ENCODE assay signal across 10 cellular contexts in genomic region chr20:19890358-19891117, GRCh38.
DNase-seq lines count a peak whose midpoint lies in the region; ATAC-seq, FAIRE-seq and TF ChIP-seq lines count a peak whose summit lies in the region.
"Had no signal": no experiment of that assay in that cellular context is flagged by ENCODE, and none has a peak within 500 bp of the region (broad histone marks: within the 10 kb centered on the region; RNA-seq: fewer than 3 reads in every experiment).

No MANE protein-coding gene starts in this region.

- H3K27ac ChIP-seq in right cardiac atrium (ENCODE audit: low read length) (no peak overlapping the region), astrocyte (ENCODE audit: low read depth, low read length) (no peak overlapping the region), vagina (peak overlapping the region; percentile 85)

- peaks cover 23% of the 10 kb centered on the region for H3K4me1 ChIP-seq in right cardiac atrium (ENCODE audit: control insufficient read depth, insufficient read depth, low read length)
- peaks cover 32% of the 10 kb centered on the region for H3K4me1 ChIP-seq in astrocyte (ENCODE audit: insufficient read depth, low read length)
- H3K4me1 ChIP-seq in vagina = peaks cover 60% of the 10 kb centered on the region

- H3K9ac ChIP-seq in astrocyte (ENCODE audit: low read length) = no peak overlapping the region

- H3K9me3 ChIP-seq in right cardiac atrium (ENCODE audit: control insufficient read depth, low read length) (no peaks in the 10 kb centered on the region), astrocyte (ENCODE audit: insufficient read depth, low read depth, low read length) (no peaks in the 10 kb centered on the region), vagina (no peaks in the 10 kb centered on the region)

- no peak overlapping the region for H3K4me3 Mint-ChIP-seq in astrocyte (ENCODE audit: unreplicated experiment)
- H3K4me3 Mint-ChIP-seq in mesothelial cell of epicardium = peak overlapping the region; percentile 31
- H3K4me3 Mint-ChIP-seq: activated CD4-positive, alpha-beta memory T cell treated with anti-CD3 and anti-CD28 coated beads for 36 hours had no signal

- no peaks in the 10 kb centered on the region for H4K20me1 ChIP-seq in astrocyte (ENCODE audit: insufficient read depth, low read length)

- no peaks in the 10 kb centered on the region for H3K36me3 ChIP-seq in astrocyte (ENCODE audit: insufficient read depth, low read length)
- H3K36me3 ChIP-seq in vagina = peaks cover 0 to 11% of the 10 kb centered on the region in 2 donors

- ATAC-seq in right cardiac atrium (no peak), HG02798 (IDR thresholded peaks at IDR 0.05; ENCODE audit: poor library complexity, unreplicated experiment) (no peak), GM18909 (IDR thresholded peaks at IDR 0.05; ENCODE audit: poor library complexity, unreplicated experiment) (no peak)

- H3K36me3 Mint-ChIP-seq in astrocyte (ENCODE audit: low read depth, unreplicated experiment) (peaks cover 23% of the 10 kb centered on the region), mesothelial cell of epicardium (peaks cover 44% of the 10 kb centered on the region)
- H3K36me3 Mint-ChIP-seq: activated CD4-positive, alpha-beta memory T cell treated with anti-CD3 and anti-CD28 coated beads for 36 hours had no signal

- DNase-seq in right cardiac atrium = no peak
- DNase-seq in cardiac septum (ENCODE audit: low spot score) = no peak
- no peak for DNase-seq in astrocyte (ENCODE audit: low read depth)
- no peak for DNase-seq in mesothelial cell of epicardium (ENCODE audit: low spot score in 2 of 2, unreplicated experiment in 2 of 2)
- DNase-seq in vagina (ENCODE audit: extremely low spot score in 2 of 2) = no peak
- DNase-seq in D341Med (ENCODE audit: low spot score) = no peak
- DNase-seq: activated CD4-positive, alpha-beta memory T cell treated with anti-CD3 and anti-CD28 coated beads for 36 hours; foreskin melanocyte had no signal

- H3K79me2 ChIP-seq in astrocyte (ENCODE audit: insufficient read depth, low read length) = no peaks in the 10 kb centered on the region

- intact Hi-C loops in right cardiac atrium (cut with DNase I) (no loop called here), cardiac septum (cut with DNase I) (loop anchor here (10.0 kb wide), 1 partner anchor 196 kb away; no protein-coding TSS in a partner anchor), vagina (cut with DNase I) (no loop called here)

- TF ChIP-seq CTCF in astrocyte (IDR thresholded peaks at IDR 0.05; ENCODE audit: insufficient read depth, low read depth, low read length) = no peak
- no peak for TF ChIP-seq CTCF in mesothelial cell of epicardium (IDR thresholded peaks at IDR 0.05; ENCODE audit: unreplicated experiment)
- TF ChIP-seq CTCF in vagina (IDR thresholded peaks at IDR 0.05) = no peak

- H3K9me3 Mint-ChIP-seq in astrocyte (ENCODE audit: unreplicated experiment) = peaks cover 13% of the 10 kb centered on the region
- H3K9me3 Mint-ChIP-seq in mesothelial cell of epicardium = peaks cover 3% of the 10 kb centered on the region
- H3K9me3 Mint-ChIP-seq: activated CD4-positive, alpha-beta memory T cell treated with anti-CD3 and anti-CD28 coated beads for 36 hours had no signal

- FAIRE-seq in astrocyte (lab: Jason Lieb, UNC) = no peak

- 77% methylated on average over 5 of the region's 5 CpGs for WGBS in right cardiac atrium

- H3K4me1 Mint-ChIP-seq in astrocyte (ENCODE audit: low read depth, unreplicated experiment) = peaks cover 34% of the 10 kb centered on the region
- H3K4me1 Mint-ChIP-seq in mesothelial cell of epicardium = peaks cover 36% of the 10 kb centered on the region

- no peak overlapping the region for H2AFZ ChIP-seq in astrocyte (ENCODE audit: low read depth, low read length)

- H3K27ac Mint-ChIP-seq in astrocyte (ENCODE audit: unreplicated experiment) (peak overlapping the region; percentile 99), mesothelial cell of epicardium (peak overlapping the region; percentile 83)
- H3K27ac Mint-ChIP-seq: activated CD4-positive, alpha-beta memory T cell treated with anti-CD3 and anti-CD28 coated beads for 36 hours had no signal

- peak overlapping the region; percentile 79 for H3K4me2 ChIP-seq in astrocyte (ENCODE audit: low read length)

- H3K4me3 ChIP-seq in right cardiac atrium (ENCODE audit: low read length) = peak overlapping the region; percentile 42
- peak overlapping the region; percentile 40 for H3K4me3 ChIP-seq in astrocyte (ENCODE audit: insufficient read depth, low read depth, low read length)
- H3K4me3 ChIP-seq in vagina = peak overlapping the region in 1 of 2 donors; percentile 18

- H3K27me3 Mint-ChIP-seq in astrocyte (ENCODE audit: low read depth, unreplicated experiment) = no peaks in the 10 kb centered on the region
- H3K27me3 Mint-ChIP-seq in mesothelial cell of epicardium (ENCODE audit: low read depth) = no peaks in the 10 kb centered on the region

- no peak for TF ChIP-seq POLR2A in vagina (IDR thresholded peaks at IDR 0.05)

- H3K27me3 ChIP-seq in right cardiac atrium (ENCODE audit: control insufficient read depth, insufficient read depth) (no peaks in the 10 kb centered on the region), astrocyte (ENCODE audit: insufficient read depth, low read length) (no peaks in the 10 kb centered on the region), vagina (no peaks in the 10 kb centered on the region)
